Comparison of ENCODE assay signal across 29 cellular contexts in the genomic region with DNA sequence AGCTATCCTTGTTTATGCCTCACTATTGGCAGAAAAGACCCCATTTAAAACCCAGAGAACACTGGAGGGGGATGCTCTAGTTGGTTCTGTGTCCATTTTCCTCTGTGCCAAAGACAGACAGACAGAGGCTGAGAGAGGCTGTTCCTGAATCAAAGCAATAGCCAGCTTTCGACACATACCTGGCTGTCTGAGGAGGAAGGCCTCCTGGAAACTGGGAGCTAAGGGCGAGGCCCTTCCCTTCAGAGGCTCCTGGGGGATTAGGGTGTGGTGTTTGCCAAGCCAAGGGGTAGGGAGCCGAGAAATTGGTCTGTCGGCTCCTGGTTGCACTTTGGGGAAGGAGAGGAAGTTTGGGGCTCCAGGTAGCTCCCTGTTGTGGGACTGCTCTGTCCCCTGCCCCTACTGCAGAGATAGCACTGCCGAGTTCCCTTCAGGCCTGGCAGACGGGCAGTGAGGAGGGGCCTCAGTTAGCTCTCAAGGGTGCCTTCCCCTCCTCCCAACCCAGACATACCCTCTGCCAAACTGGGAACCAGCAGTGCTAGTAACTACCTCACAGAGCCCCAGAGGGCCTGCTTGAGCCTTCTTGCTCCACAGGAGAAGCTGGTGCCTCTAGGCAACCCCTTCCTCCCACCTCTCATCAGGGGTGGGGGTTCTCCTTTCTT. TPM values are rescaled to one million over a fixed set of nuclear protein-coding genes. Genes with fewer than 3 reads are reported as not detected.
DNase-seq lines count a peak whose midpoint lies in the region; ATAC-seq and TF ChIP-seq lines count a peak whose summit lies in the region.
"Had no signal": no experiment of that assay in that cellular context is flagged by ENCODE, and none has a peak within 500 bp of the region (broad histone marks: within the 10 kb centered on the region; RNA-seq: fewer than 3 reads in every experiment).

No MANE protein-coding gene starts in this region.

- no peak for TF ChIP-seq EP300 in SK-N-SH (IDR thresholded peaks at IDR 0.05; ENCODE audit: borderline replicate concordance in 1 of 2, low read depth in 1 of 2, low read length in 1 of 2)

- H3K36me3 ChIP-seq in SK-N-SH (replicated peaks in 1 of 2; ENCODE audit: control insufficient read depth in 1 of 2, insufficient read depth in 2 of 2, low read length in 1 of 2) (no peaks in the 10 kb centered on the region), SK-N-MC (ENCODE audit: insufficient read depth, low read length) (peaks cover 78% of the 10 kb centered on the region), thyroid gland (no peaks in the 10 kb centered on the region), ascending aorta (no peaks in the 10 kb centered on the region), testis (ENCODE audit: low read depth, missing control alignments) (no peaks in the 10 kb centered on the region)
- H3K36me3 ChIP-seq: gastrocnemius medialis, right atrium auricular region, uterus had no signal

- H3K4me1 Mint-ChIP-seq in T-helper 2 cell treated with Interferon-gamma antibody and Interleukin-4, amounts not matched to agents 5 μg/mL and 100 μg/mL, for 36 hours (ENCODE audit: low read depth): peaks cover 4% of the 10 kb centered on the region
- H3K4me1 Mint-ChIP-seq: immature natural killer cell, T-helper 17 cell had no signal

- H3F3A ChIP-seq in SK-N-SH (replicated peaks; ENCODE audit: insufficient read depth): no peaks in the 10 kb centered on the region

- intact Hi-C loops in thyroid gland (cut with DNase I): no loop called here
- intact Hi-C loops in ascending aorta (cut with DNase I): no loop called here
- intact Hi-C loops in testis (cut with DNase I; ENCODE audit: low total_unique reads): no loop called here

- H3K4me1 ChIP-seq in SK-N-SH (ENCODE audit: control insufficient read depth in 1 of 2, insufficient read depth in 2 of 2, low read depth in 1 of 2, low read length in 1 of 2) (no peaks in the 10 kb centered on the region), thyroid gland (peaks cover 7 to 17% of the 10 kb centered on the region in 2 donors), ascending aorta (no peaks in the 10 kb centered on the region), testis (no peaks in the 10 kb centered on the region)
- H3K4me1 ChIP-seq: gastrocnemius medialis, right atrium auricular region, uterus had no signal

- DNase-seq in SK-N-SH (no peak), SK-N-MC (ENCODE audit: low read depth, low spot score) (no peak), iPS-NIHi7 (ENCODE audit: extremely low spot score) (peak; percentile 32), thyroid gland (peak; percentile 4 to 12), ascending aorta (ENCODE audit: low spot score in 2 of 2) (no peak), testis (no peak)
- DNase-seq in T-helper 2 cell treated with Interferon-gamma antibody and Interleukin-4, amounts not matched to agents 5 μg/mL and 100 μg/mL, for 36 hours (ENCODE audit: low spot score): no peak
- DNase-seq: activated CD4-positive, alpha-beta T cell treated with anti-CD3 and anti-CD28 coated beads for 1 hour; activated CD8-positive, alpha-beta memory T cell treated with anti-CD3 and anti-CD28 coated beads, Interleukin-2, amount 50 U/mL, for 48 hours; activated CD8-positive, alpha-beta T cell treated with anti-CD3 and anti-CD28 coated beads for 36 hours; activated naive CD4-positive, alpha-beta T cell treated with Interleukin-2 at 50 U/mL for 16 hours; Calu3; cerebellar nuclear complex; DND-41; gastrocnemius medialis; GOT3; immature natural killer cell; left cardiac atrium; mammary epithelial cell; NCI-H1436 treated with DMSO at 0.1 percent for 48 hours; NCI-H446 treated with DMSO at 0.1 percent for 48 hours; stimulated activated CD4-positive, alpha-beta T cell treated with anti-CD3 and anti-CD28 coated beads, Interleukin-1b, Interleukin-23, amount 100 ng/mL, for 48 hours; stimulated activated naive CD8-positive, alpha-beta T cell treated with anti-CD3 and anti-CD28 coated beads, Interleukin-15, Interleukin-2, amounts not matched to agents 100 U/mL and 50 U/mL, for 24 hours; T-helper 17 cell; uterus had no signal

- H3K9me2 ChIP-seq in SK-N-SH: no peaks in the 10 kb centered on the region

- H3K27me3 ChIP-seq in SK-N-SH (ENCODE audit: insufficient read depth): peaks cover 88% of the 10 kb centered on the region
- no peaks in the 10 kb centered on the region for H3K27me3 ChIP-seq in thyroid gland
- no peaks in the 10 kb centered on the region for H3K27me3 ChIP-seq in ascending aorta
- no peaks in the 10 kb centered on the region for H3K27me3 ChIP-seq in testis
- H3K27me3 ChIP-seq: right atrium auricular region, uterus had no signal

- H3K36me3 Mint-ChIP-seq in T-helper 2 cell treated with Interferon-gamma antibody and Interleukin-4, amounts not matched to agents 5 μg/mL and 100 μg/mL, for 36 hours (ENCODE audit: low read depth): no peaks in the 10 kb centered on the region
- H3K36me3 Mint-ChIP-seq: IgD-negative memory B cell, immature natural killer cell had no signal

- peaks cover 7% of the 10 kb centered on the region for H3K27me3 Mint-ChIP-seq in T-helper 2 cell treated with Interferon-gamma antibody and Interleukin-4, amounts not matched to agents 5 μg/mL and 100 μg/mL, for 36 hours (ENCODE audit: low read depth)
- H3K27me3 Mint-ChIP-seq: activated CD8-positive, alpha-beta T cell treated with anti-CD3 and anti-CD28 coated beads for 36 hours had no signal

- H3K4me2 ChIP-seq in SK-N-SH: no peak overlapping the region

- ATAC-seq in SK-N-SH treated with all-trans-retinoic acid at 6 μM for 48 hours: peak; percentile 26
- ATAC-seq: activated CD8-positive, alpha-beta T cell treated with anti-CD3 and anti-CD28 coated beads for 36 hours; gastrocnemius medialis; left cardiac atrium; stimulated activated naive CD8-positive, alpha-beta T cell treated with anti-CD3 and anti-CD28 coated beads, Interleukin-15, Interleukin-2, amounts not matched to agents 100 U/mL and 50 U/mL, for 24 hours; T-helper 17 cell had no signal

- H3K9ac ChIP-seq in SK-N-SH (no peak overlapping the region), SK-N-MC (ENCODE audit: insufficient read length) (no peak overlapping the region)

- H3K4me3 ChIP-seq in SK-N-SH (ENCODE audit: low read depth in 2 of 2, low read length in 1 of 2) (no peak overlapping the region), SK-N-MC (no peak overlapping the region), thyroid gland (replicated peaks in 1 of 3) (no peak overlapping the region), ascending aorta (no peak overlapping the region), testis (no peak overlapping the region)
- H3K4me3 ChIP-seq: gastrocnemius medialis, right atrium auricular region, uterus had no signal

- TF ChIP-seq RAD21 in SK-N-SH (IDR thresholded peaks at IDR 0.05; ENCODE audit: low read length): no peak

- no peaks in the 10 kb centered on the region for H3K9me3 Mint-ChIP-seq in T-helper 2 cell treated with Interferon-gamma antibody and Interleukin-4, amounts not matched to agents 5 μg/mL and 100 μg/mL, for 36 hours
- H3K9me3 Mint-ChIP-seq: activated CD8-positive, alpha-beta T cell treated with anti-CD3 and anti-CD28 coated beads for 36 hours; activated T-helper 1 cell treated with anti-CD3 and anti-CD28 coated beads, Interleukin-12 subunit alpha, Interleukin-12 subunit beta, Interleukin-2, Interleukin-4 antibody, amounts not matched to agents 30 ng/mL and 10 ng/mL and 1 ng/mL, durations not matched to agents 14 hours and 24 hours and 36 hours; IgD-negative memory B cell; immature natural killer cell had no signal

- no peak overlapping the region for H3K4me3 Mint-ChIP-seq in T-helper 2 cell treated with Interferon-gamma antibody and Interleukin-4, amounts not matched to agents 5 μg/mL and 100 μg/mL, for 36 hours
- H3K4me3 Mint-ChIP-seq: activated CD8-positive, alpha-beta T cell treated with anti-CD3 and anti-CD28 coated beads for 36 hours; activated T-helper 1 cell treated with anti-CD3 and anti-CD28 coated beads, Interleukin-12 subunit alpha, Interleukin-12 subunit beta, Interleukin-2, Interleukin-4 antibody, amounts not matched to agents 30 ng/mL and 10 ng/mL and 1 ng/mL, durations not matched to agents 14 hours and 24 hours and 36 hours; IgD-negative memory B cell; immature natural killer cell; T-helper 17 cell had no signal

- H4K20me1 ChIP-seq in SK-N-SH (ENCODE audit: insufficient read depth): no peaks in the 10 kb centered on the region

- H3K9me3 ChIP-seq in SK-N-SH (no peaks in the 10 kb centered on the region), SK-N-MC (ENCODE audit: low read depth, low read length) (no peaks in the 10 kb centered on the region), thyroid gland (no peaks in the 10 kb centered on the region), ascending aorta (no peaks in the 10 kb centered on the region), testis (no peaks in the 10 kb centered on the region)
- H3K9me3 ChIP-seq: gastrocnemius medialis, right atrium auricular region, uterus had no signal

- TF ChIP-seq POLR2A in thyroid gland (IDR thresholded peaks at IDR 0.05): no peak
- no peak for TF ChIP-seq POLR2A in testis (IDR thresholded peaks at IDR 0.05)

- H3K79me2 ChIP-seq in SK-N-SH (ENCODE audit: insufficient read depth): no peaks in the 10 kb centered on the region

- TF ChIP-seq CTCF in SK-N-SH (IDR thresholded peaks at IDR 0.05) (no peak), thyroid gland (IDR thresholded peaks at IDR 0.05) (no peak), ascending aorta (IDR thresholded peaks at IDR 0.05) (no peak), testis (IDR thresholded peaks at IDR 0.05) (no peak)

- 22% methylated on average over 6 of the region's 6 CpGs for WGBS in SK-N-SH (ENCODE audit: low lambda C conversion rate)
- WGBS in thyroid gland, 2 donors: 67 to 74% methylated on average over 5 to 6 of the region's 6 CpGs
- WGBS in testis, 2 donors: 78 to 93% methylated on average over 4 to 6 of the region's 6 CpGs

- H3K27ac ChIP-seq in SK-N-SH (ENCODE audit: low read depth in 2 of 2, low read length in 1 of 2) (no peak overlapping the region), SK-N-MC (peak overlapping the region; percentile 85), thyroid gland (no peak overlapping the region), ascending aorta (no peak overlapping the region), testis (no peak overlapping the region)
- H3K27ac ChIP-seq: gastrocnemius medialis, right atrium auricular region, uterus had no signal

- CTCF ChIA-PET in SK-N-SH (lab: Yijun Ruan, JAX): interaction anchor here (0.6 to 7.3 kb wide), 6 partner anchors 17 to 375 kb away, joined by 3 to 57 read pairs (median 6); no protein-coding TSS in a partner anchor

- POLR2A ChIA-PET in SK-N-SH (lab: Yijun Ruan, JAX): interaction anchor here (0.6 kb wide), 1 partner anchor 423 kb away, joined by 5 read pairs; no protein-coding TSS in a partner anchor

- H3K27ac Mint-ChIP-seq in T-helper 2 cell treated with Interferon-gamma antibody and Interleukin-4, amounts not matched to agents 5 μg/mL and 100 μg/mL, for 36 hours: no peak overlapping the region
- H3K27ac Mint-ChIP-seq: activated CD8-positive, alpha-beta T cell treated with anti-CD3 and anti-CD28 coated beads for 36 hours; activated T-helper 1 cell treated with anti-CD3 and anti-CD28 coated beads, Interleukin-12 subunit alpha, Interleukin-12 subunit beta, Interleukin-2, Interleukin-4 antibody, amounts not matched to agents 30 ng/mL and 10 ng/mL and 1 ng/mL, durations not matched to agents 14 hours and 24 hours and 36 hours; IgD-negative memory B cell; immature natural killer cell; T-helper 17 cell had no signal

- no peak overlapping the region for H2AFZ ChIP-seq in SK-N-SH (ENCODE audit: low read depth)

RNA-seq across cellular contexts. Expression of a gene that starts 56.1 kb away (rescaled TPM):
- polyA plus RNA-seq in SK-N-SH (2012; rRNA removed): 0.02 and 0.05 TPM in 2 replicates
- 0.07 and 0.10 TPM in 2 replicates for polyA plus RNA-seq in SK-N-SH (2012; cell fraction: cytosol; rRNA removed)
- 0.01 and 0.21 TPM in 2 replicates for polyA plus RNA-seq in SK-N-SH (2012; cell fraction: nucleus; rRNA removed)
- total RNA-seq in thyroid gland: under 1 TPM in 2 of 4 donors, not detected in 2; 0.33 to 0.94 TPM
- not detected for total RNA-seq in ascending aorta
- total RNA-seq in testis: 10 to 100 TPM; 19.3 to 19.9 TPM
- polyA plus RNA-seq in testis (ENCODE audit: insufficient read depth, low read depth, low replicate concordance): 10.4 TPM
- total RNA-seq: activated T-helper 1 cell treated with anti-CD3 and anti-CD28 coated beads, Interleukin-12 subunit alpha, Interleukin-12 subunit beta, Interleukin-2, Interleukin-4 antibody, amounts not matched to agents 30 ng/mL and 10 ng/mL and 1 ng/mL, durations not matched to agents 14 hours and 24 hours and 36 hours; gastrocnemius medialis; right atrium auricular region; T-helper 17 cell had no signal
- polyA plus RNA-seq: IgD-negative memory B cell, immature natural killer cell had no signal

Comparison
In these comparisons a context has a peak if more than half of its experiments do, and no peak if none do; other contexts are left out.
1. DNase-seq: peak in iPS-NIHi7 (single experiment) and thyroid gland (2 of 2); none in SK-N-SH (single experiment), SK-N-MC (single experiment), ascending aorta (0 of 2), testis (single experiment) and T-helper 2 cell treated with Interferon-gamma antibody and Interleukin-4, amounts not matched to agents 5 μg/mL and 100 μg/mL, for 36 hours (single experiment).
2. RNA of a gene that starts 56.1 kb away (total RNA-seq): 19.3 to 19.9 TPM in testis; 0.33 to 0.94 TPM in thyroid gland and not detected in ascending aorta (single experiment); every median in the first group is over 10 times any median in the second.